Comparison of ENCODE assay signal across 1 cellular context in genomic region chr6:68967549-68968300, GRCh38.
A peak's percentile ranks its signal among the peaks of the same experiment; 100 is the strongest.
TF ChIP-seq lines count a peak whose summit lies in the region.

No MANE protein-coding gene starts in this region.

TF ChIP-seq in K562, 482 proteins besides CTCF, POLR2A, EP300 and RAD21 (continued from another document and continues in another):
- TF ChIP-seq CUX1 (CRISPR knock-in tag; IDR thresholded peaks at IDR 0.05) (no peak), THRA (IDR thresholded peaks at IDR 0.05) (no peak), MEF2A (IDR thresholded peaks at IDR 0.05; ENCODE audit: control insufficient read depth, low read depth, low read length) (no peak), NKRF (IDR thresholded peaks at IDR 0.05; ENCODE audit: borderline replicate concordance) (peak; percentile 49; the same call in 1 of the 2 replicates), ZBTB12 (CRISPR knock-in tag; IDR thresholded peaks at IDR 0.05) (no peak), MEIS2 (IDR thresholded peaks at IDR 0.05; ENCODE audit: partially characterized antibody) (no peak), HNRNPLL (IDR thresholded peaks at IDR 0.05; ENCODE audit: low read depth, low read length, poor library complexity, severe bottlenecking) (no peak), LCOR (CRISPR knock-in tag; IDR thresholded peaks at IDR 0.05) (no peak), ZNF449 (CRISPR knock-in tag; IDR thresholded peaks at IDR 0.05) (no peak), YBX1 (IDR thresholded peaks at IDR 0.05) (no peak), ZC3H11A (IDR thresholded peaks at IDR 0.05; ENCODE audit: low read depth, low read length) (no peak), ZNF224 (CRISPR knock-in tag; IDR thresholded peaks at IDR 0.05) (no peak), TFAM (CRISPR knock-in tag; conservative IDR thresholded peaks at IDR 0.05) (no peak), GATAD2B (IDR thresholded peaks at IDR 0.05; ENCODE audit: borderline replicate concordance) (no peak), RBM15 (IDR thresholded peaks at IDR 0.05; ENCODE audit: insufficient read depth, low read length) (no peak), SMARCA4 (IDR thresholded peaks at IDR 0.05) (peak; percentile 91), U2AF1 (optimal IDR thresholded peaks at IDR 0.05; ENCODE audit: low read depth, low read length) (no peak), ETS1 (conservative IDR thresholded peaks at IDR 0.05; ENCODE audit: control insufficient read depth, low read depth, low read length) (no peak), STAT6 (CRISPR knock-in tag; IDR thresholded peaks at IDR 0.05) (no peak), ZNF174 (CRISPR knock-in tag; IDR thresholded peaks at IDR 0.05) (no peak), ZNF407 (IDR thresholded peaks at IDR 0.05; ENCODE audit: low read depth) (no peak), FOXJ3 (CRISPR knock-in tag; IDR thresholded peaks at IDR 0.05) (no peak), CCAR2 (IDR thresholded peaks at IDR 0.05; ENCODE audit: low read depth, low read length) (no peak), ILF3 (IDR thresholded peaks at IDR 0.05; ENCODE audit: borderline replicate concordance) (no peak), NFRKB (IDR thresholded peaks at IDR 0.05; ENCODE audit: low read depth) (peak; percentile 65), TRIM24 (IDR thresholded peaks at IDR 0.05) (peak; percentile 60 to 66), MTA3 (IDR thresholded peaks at IDR 0.05; ENCODE audit: borderline replicate concordance) (no peak), CBX1 (IDR thresholded peaks at IDR 0.05; ENCODE audit: low read depth) (no peak), TAL1 (IDR thresholded peaks at IDR 0.05) (no peak), IFI16 (CRISPR knock-in tag; IDR thresholded peaks at IDR 0.05) (no peak), ZNF12 (CRISPR knock-in tag; IDR thresholded peaks at IDR 0.05) (no peak), ZNF311 (CRISPR knock-in tag; IDR thresholded peaks at IDR 0.05) (no peak), KLF1 (tag; IDR thresholded peaks at IDR 0.05) (no peak), RHOXF2B (CRISPR knock-in tag; conservative IDR thresholded peaks at IDR 0.05) (no peak), RBM34 (IDR thresholded peaks at IDR 0.05; ENCODE audit: borderline replicate concordance, insufficient read depth, low read length) (no peak)
